In the genomic region with DNA sequence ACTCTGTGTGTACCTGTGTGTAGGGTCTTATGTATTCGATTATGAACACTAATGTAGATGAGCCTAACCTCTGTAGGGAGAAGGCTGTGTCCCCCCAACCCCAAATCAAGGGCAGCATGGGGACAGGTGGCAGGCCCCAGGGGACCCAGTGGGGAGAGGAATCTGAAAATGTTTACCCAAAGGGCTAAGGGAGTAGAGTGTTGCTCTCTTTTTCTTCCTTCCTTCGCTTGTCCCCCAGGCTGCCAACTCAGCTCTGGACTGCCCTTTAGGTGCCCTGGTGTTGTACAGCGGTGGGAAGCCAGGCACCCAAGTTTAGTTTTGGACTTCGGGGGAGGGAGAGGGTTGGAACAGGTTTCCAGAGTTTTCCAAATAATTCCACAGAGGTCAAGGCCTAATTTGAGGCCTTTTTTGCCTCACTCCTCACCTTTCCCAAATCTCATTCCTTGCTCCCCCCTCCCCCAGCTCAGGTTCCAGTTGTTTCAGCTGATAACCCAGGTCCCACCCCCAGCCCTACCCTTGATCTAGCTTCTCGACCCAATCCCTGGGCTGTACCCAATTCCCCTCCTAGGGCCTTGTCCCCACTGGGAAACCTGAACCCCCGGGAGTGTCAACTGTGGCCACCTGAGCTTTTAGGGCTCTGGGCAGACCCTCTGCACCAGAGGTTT, we compare ENCODE assay signal across 28 cellular contexts. TPM values are rescaled to one million over a fixed set of nuclear protein-coding genes. Genes with fewer than 3 reads are reported as not detected.
"Had no signal": no experiment of that assay in that cellular context is flagged by ENCODE, and none has a peak within 500 bp of the region (broad histone marks: within the 10 kb centered on the region; RNA-seq: fewer than 3 reads in every experiment).

No MANE protein-coding gene starts in this region.

- DNase-seq: activated CD4-positive, alpha-beta T cell treated with anti-CD3 and anti-CD28 coated beads, Interleukin-2, amount 50 U/mL, for 1 hour; activated CD8-positive, alpha-beta memory T cell treated with anti-CD3 and anti-CD28 coated beads for 24 hours; activated gamma-delta T cell; activated naive CD8-positive, alpha-beta T cell treated with anti-CD3 and anti-CD28 coated beads, Interleukin-2, amount 10 ng/mL, durations not matched to agents 7 days and 5 days; activated T-cell treated with anti-CD3 and anti-CD28 coated beads, Interleukin-2, amount 50 U/mL, for 72 hours; amygdala; body of pancreas; dorsolateral prefrontal cortex; foreskin melanocyte; hypothalamus; kidney glomerular epithelial cell; mesenchymal stem cell; naive thymus-derived CD4-positive, alpha-beta T cell; stimulated activated CD4-positive, alpha-beta T cell treated with anti-CD3 and anti-CD28 coated beads, Interleukin-4, amount 100 ng/mL, for 24 hours; stomach; T-helper 1 cell; T1000 had no signal

- H3K4me1 ChIP-seq: parathyroid adenoma had no signal

- H3K79me2 ChIP-seq: parathyroid adenoma had no signal

- H3K27ac Mint-ChIP-seq: activated naive CD8-positive, alpha-beta T cell treated with anti-CD3 and anti-CD28 coated beads, Interleukin-2, amount 10 ng/mL, durations not matched to agents 7 days and 5 days; activated T-cell treated with anti-CD3 and anti-CD28 coated beads, Interleukin-2, amount 50 U/mL, for 72 hours; naive thymus-derived CD4-positive, alpha-beta T cell; stimulated activated effector memory CD8-positive, alpha-beta T cell treated with anti-CD3 and anti-CD28 coated beads, Interleukin-12 subunit alpha, Interleukin-12 subunit beta, amount 100 ng/mL, for 72 hours had no signal

- H3K9me3 Mint-ChIP-seq: activated naive CD8-positive, alpha-beta T cell treated with anti-CD3 and anti-CD28 coated beads, Interleukin-2, amount 10 ng/mL, durations not matched to agents 7 days and 5 days; activated T-cell treated with anti-CD3 and anti-CD28 coated beads, Interleukin-2, amount 50 U/mL, for 72 hours; stimulated activated effector memory CD8-positive, alpha-beta T cell treated with anti-CD3 and anti-CD28 coated beads, Interleukin-12 subunit alpha, Interleukin-12 subunit beta, amount 100 ng/mL, for 72 hours had no signal

- H3K4me3 ChIP-seq: body of pancreas, smooth muscle cell, upper lobe of left lung had no signal

- H3K9me3 ChIP-seq: body of pancreas, neutrophil, stomach, upper lobe of left lung had no signal

- H3K36me3 ChIP-seq: neutrophil, stomach, upper lobe of left lung had no signal

- ATAC-seq: activated CD4-positive, CD25-positive, alpha-beta regulatory T cell treated with anti-CD3 and anti-CD28 coated beads, Interleukin-2, amount 50 U/mL, for 24 hours; body of pancreas; naive thymus-derived CD4-positive, alpha-beta T cell; sciatic nerve had no signal

- H3K27ac ChIP-seq: body of pancreas, dorsolateral prefrontal cortex, neutrophil, parathyroid adenoma, stomach, upper lobe of left lung had no signal

- H2AFZ ChIP-seq: parathyroid adenoma had no signal

- H3K36me3 Mint-ChIP-seq: activated naive CD8-positive, alpha-beta T cell treated with anti-CD3 and anti-CD28 coated beads, Interleukin-2, amount 10 ng/mL, durations not matched to agents 7 days and 5 days; stimulated activated effector memory CD8-positive, alpha-beta T cell treated with anti-CD3 and anti-CD28 coated beads, Interleukin-12 subunit alpha, Interleukin-12 subunit beta, amount 100 ng/mL, for 72 hours had no signal

- H3K9ac ChIP-seq: parathyroid adenoma had no signal

RNA-seq across cellular contexts. Expression of a gene that starts 9.1 kb away (rescaled TPM):
- total RNA-seq: activated naive CD8-positive, alpha-beta T cell treated with anti-CD3 and anti-CD28 coated beads, Interleukin-2, amount 10 ng/mL, durations not matched to agents 7 days and 5 days; cardiac septum; lower leg skin; mucosa of gallbladder; naive thymus-derived CD4-positive, alpha-beta T cell; sciatic nerve; smooth muscle cell; stomach; temporal lobe had no signal
- polyA plus RNA-seq: naive thymus-derived CD4-positive, alpha-beta T cell; smooth muscle cell; stomach had no signal
